13 cellular contexts compared by ENCODE assay signal in the genomic region with DNA sequence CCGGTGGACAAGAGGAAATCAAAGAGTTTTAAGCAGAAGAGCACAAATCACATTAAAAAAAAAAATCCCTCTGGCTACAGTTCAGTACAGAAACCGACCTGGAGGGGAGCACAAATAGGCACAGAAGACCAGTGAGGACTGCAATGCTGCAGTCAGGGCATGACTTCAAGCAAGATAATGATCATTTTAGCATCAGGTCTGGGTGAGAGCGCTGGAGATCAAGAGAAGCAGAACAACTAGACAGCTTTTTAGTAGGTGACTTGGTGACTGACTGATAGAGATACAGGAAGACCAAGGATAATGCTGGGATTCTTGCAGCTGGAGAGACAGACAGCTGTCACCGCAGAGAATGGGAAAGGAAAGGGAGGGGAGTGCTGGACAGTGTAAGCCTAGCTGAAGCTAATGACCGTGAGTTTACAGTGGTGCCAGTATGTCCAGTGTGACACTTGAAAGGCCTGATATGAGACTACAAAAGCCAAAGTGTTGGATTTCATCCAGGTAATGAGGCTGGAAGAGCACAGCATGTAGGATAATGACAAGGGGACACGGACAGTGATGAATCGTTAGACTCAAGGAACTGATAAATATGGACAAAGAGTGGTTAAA. TPM values are rescaled to one million over a fixed set of nuclear protein-coding genes. Genes with fewer than 3 reads are reported as not detected.
DNase-seq lines count a peak whose midpoint lies in the region; ATAC-seq and TF ChIP-seq lines count a peak whose summit lies in the region.
"Had no signal": no experiment of that assay in that cellular context is flagged by ENCODE, and none has a peak within 500 bp of the region (broad histone marks: within the 10 kb centered on the region; RNA-seq: fewer than 3 reads in every experiment).

No MANE protein-coding gene starts in this region.

- peak overlapping the region; percentile 20 to 59 (median 56) for H3K27ac ChIP-seq in right lobe of liver
- H3K27ac ChIP-seq: breast epithelium had no signal

- H3K4me3 ChIP-seq in BE2C (ENCODE audit: low read depth, low read length) (peak overlapping the region; percentile 11; the same call in 1 of the 2 replicates), right lobe of liver (no peak overlapping the region)
- H3K4me3 ChIP-seq: breast epithelium, smooth muscle cell had no signal

- no peaks in the 10 kb centered on the region for H3K27me3 Mint-ChIP-seq in activated T-helper 17 cell treated with anti-CD3 and anti-CD28 coated beads, Interleukin-2, amount 50 U/mL, for 72 hours
- H3K27me3 Mint-ChIP-seq in stimulated activated memory B cell treated with anti-CD40 and anti-IgM and Interleukin-4, amounts not matched to agents 10 μg/mL and 1 μg/mL and 100 μg/mL, for 72 hours = no peaks in the 10 kb centered on the region
- H3K27me3 Mint-ChIP-seq: naive thymus-derived CD8-positive, alpha-beta T cell had no signal

- TF ChIP-seq POLR2A in right lobe of liver (IDR thresholded peaks at IDR 0.05) = no peak

- H3K27ac Mint-ChIP-seq in activated T-helper 17 cell treated with anti-CD3 and anti-CD28 coated beads, Interleukin-2, amount 50 U/mL, for 72 hours = peak overlapping the region; percentile 12
- no peak overlapping the region for H3K27ac Mint-ChIP-seq in stimulated activated memory B cell treated with anti-CD40 and anti-IgM and Interleukin-4, amounts not matched to agents 10 μg/mL and 1 μg/mL and 100 μg/mL, for 72 hours

- H3K9me3 ChIP-seq in BE2C (no peaks in the 10 kb centered on the region), right lobe of liver (no peaks in the 10 kb centered on the region)
- H3K9me3 ChIP-seq: breast epithelium had no signal

- H3K4me1 ChIP-seq in BE2C (peaks cover 17% of the 10 kb centered on the region), right lobe of liver (peaks cover 0 to 44% (median 25%) of the 10 kb centered on the region in 4 donors)

- H3K4me1 Mint-ChIP-seq in activated T-helper 17 cell treated with anti-CD3 and anti-CD28 coated beads, Interleukin-2, amount 50 U/mL, for 72 hours = peaks cover 7% of the 10 kb centered on the region
- peaks cover 22% of the 10 kb centered on the region for H3K4me1 Mint-ChIP-seq in stimulated activated memory B cell treated with anti-CD40 and anti-IgM and Interleukin-4, amounts not matched to agents 10 μg/mL and 1 μg/mL and 100 μg/mL, for 72 hours

- H3K4me3 Mint-ChIP-seq in activated T-helper 17 cell treated with anti-CD3 and anti-CD28 coated beads, Interleukin-2, amount 50 U/mL, for 72 hours = no peak overlapping the region
- no peak overlapping the region for H3K4me3 Mint-ChIP-seq in stimulated activated memory B cell treated with anti-CD40 and anti-IgM and Interleukin-4, amounts not matched to agents 10 μg/mL and 1 μg/mL and 100 μg/mL, for 72 hours

- 16% methylated on average over 6 of the region's 7 CpGs for WGBS in right lobe of liver (ENCODE audit: insufficient coverage, low coverage, low lambda C conversion rate, missing lambda C conversion rate)

- no peaks in the 10 kb centered on the region for H3K27me3 ChIP-seq in BE2C
- no peaks in the 10 kb centered on the region for H3K27me3 ChIP-seq in right lobe of liver
- H3K27me3 ChIP-seq: breast epithelium had no signal

- H3K36me3 Mint-ChIP-seq in activated T-helper 17 cell treated with anti-CD3 and anti-CD28 coated beads, Interleukin-2, amount 50 U/mL, for 72 hours (ENCODE audit: low read depth) = peaks cover 38% of the 10 kb centered on the region
- peaks cover 25% of the 10 kb centered on the region for H3K36me3 Mint-ChIP-seq in stimulated activated memory B cell treated with anti-CD40 and anti-IgM and Interleukin-4, amounts not matched to agents 10 μg/mL and 1 μg/mL and 100 μg/mL, for 72 hours

- H3K36me3 ChIP-seq in BE2C (peaks cover 17% of the 10 kb centered on the region; the same call in 1 of the 2 replicates), right lobe of liver (peaks cover 0 to 17% (median 3%) of the 10 kb centered on the region in 4 donors)
- H3K36me3 ChIP-seq: breast epithelium had no signal

- no peaks in the 10 kb centered on the region for H3K9me3 Mint-ChIP-seq in activated T-helper 17 cell treated with anti-CD3 and anti-CD28 coated beads, Interleukin-2, amount 50 U/mL, for 72 hours
- H3K9me3 Mint-ChIP-seq in stimulated activated memory B cell treated with anti-CD40 and anti-IgM and Interleukin-4, amounts not matched to agents 10 μg/mL and 1 μg/mL and 100 μg/mL, for 72 hours = no peaks in the 10 kb centered on the region
- H3K9me3 Mint-ChIP-seq: naive thymus-derived CD8-positive, alpha-beta T cell had no signal

- intact Hi-C loops in right lobe of liver (cut with DNase I) = no loop called here

- TF ChIP-seq CTCF in BE2C (IDR thresholded peaks at IDR 0.05; ENCODE audit: low read depth, low read length) = 0 out of 2 replicates have a peak, but pooled peaks have one; percentile 9
- no peak for TF ChIP-seq CTCF in right lobe of liver (IDR thresholded peaks at IDR 0.05)

- DNase-seq in BE2C = peak; percentile 60
- peak; percentile 93 for DNase-seq in NCI-H146 treated with DMSO at 0.1 percent for 48 hours (lab: John Stamatoyannopoulos, UW; ENCODE audit: unreplicated experiment)
- DNase-seq in right lobe of liver = peak in 1 of 3 donors; percentile 54
- no peak for DNase-seq in GF-D8 (lab: John Stamatoyannopoulos, UW)
- no peak for DNase-seq in SIG-M5 treated with dmso at 0.1 percent for 504 hours (lab: John Stamatoyannopoulos, UW; ENCODE audit: unreplicated experiment)
- DNase-seq: activated CD4-positive, alpha-beta T cell treated with anti-CD3 and anti-CD28 coated beads, Interleukin-2, amount 50 U/mL, for 4 hours; EL; naive thymus-derived CD8-positive, alpha-beta T cell had no signal

- no peak for ATAC-seq in activated T-helper 17 cell treated with anti-CD3 and anti-CD28 coated beads, Interleukin-2, amount 50 U/mL, for 72 hours (replicated peaks)
- peak; percentile 61 to 73 (median 67) for ATAC-seq in right lobe of liver
- ATAC-seq in HG02759 (IDR thresholded peaks at IDR 0.05; ENCODE audit: unreplicated experiment) = no peak
- ATAC-seq in stimulated activated memory B cell treated with anti-CD40 and anti-IgM and Interleukin-4, amounts not matched to agents 10 μg/mL and 1 μg/mL and 100 μg/mL, for 72 hours = no peak
- ATAC-seq: naive thymus-derived CD8-positive, alpha-beta T cell had no signal

RNA-seq across cellular contexts. Expression of a gene that starts 5.6 kb away (rescaled TPM):
- 20.3 TPM for polyA plus RNA-seq in BE2C (2012; ENCODE audit: insufficient read depth, insufficient read length, low read depth)
- 10 to 100 TPM in 1 of 2 donors, 1 to 10 TPM in 1; 8.9 to 15.1 TPM for total RNA-seq in activated T-helper 17 cell treated with anti-CD3 and anti-CD28 coated beads, Interleukin-2, amount 50 U/mL, for 72 hours
- 10 to 100 TPM; 10.1 to 12.9 (median 12.2) TPM for total RNA-seq in right lobe of liver

Comparison
In these comparisons a context has a peak if more than half of its experiments do, and no peak if none do; other contexts are left out.
1. DNase-seq: peak in BE2C (single experiment) and NCI-H146 treated with DMSO at 0.1 percent for 48 hours (single experiment); none in GF-D8 (single experiment) and SIG-M5 treated with dmso at 0.1 percent for 504 hours (single experiment).
2. ATAC-seq: peak in right lobe of liver (4 of 4); none in activated T-helper 17 cell treated with anti-CD3 and anti-CD28 coated beads, Interleukin-2, amount 50 U/mL, for 72 hours (single experiment), HG02759 (single experiment) and stimulated activated memory B cell treated with anti-CD40 and anti-IgM and Interleukin-4, amounts not matched to agents 10 μg/mL and 1 μg/mL and 100 μg/mL, for 72 hours (single experiment).